33 cellular contexts compared by ENCODE assay signal in genomic region chr14:105871590-105871989, GRCh38.
"Had no signal": no experiment of that assay in that cellular context is flagged by ENCODE, and none has a peak within 500 bp of the region (broad histone marks: within the 10 kb centered on the region; RNA-seq: fewer than 3 reads in every experiment).

No MANE protein-coding gene starts in this region.

- H3K4me3 ChIP-seq: adrenal gland, body of pancreas, breast epithelium had no signal

- ATAC-seq: activated CD8-positive, alpha-beta T cell treated with anti-CD3 and anti-CD28 coated beads for 36 hours; activated naive CD4-positive, alpha-beta T cell treated with anti-CD3 and anti-CD28 coated beads, Interleukin-2, amount 50 U/mL, for 72 hours; activated T-cell treated with anti-CD3 and anti-CD28 coated beads, Interleukin-2, amount 50 U/mL, for 4 hours; activated T-cell treated with anti-CD3 and anti-CD28 coated beads, Interleukin-2, amount 50 U/mL, for 72 hours; activated T-helper 17 cell treated with anti-CD3 and anti-CD28 coated beads, Interleukin-2, amount 50 U/mL, for 72 hours; body of pancreas had no signal

- H3K36me3 ChIP-seq: adrenal gland, brain microvascular endothelial cell, breast epithelium had no signal

- H3K9me3 ChIP-seq: adrenal gland, body of pancreas had no signal

- H3K27ac ChIP-seq: adrenal gland, body of pancreas, brain microvascular endothelial cell, breast epithelium, VCaP had no signal

- FAIRE-seq: astrocyte, TTC549 had no signal

- DNase-seq: activated B cell treated with CpG ODN at 0.5 μM for 24 hours; activated CD4-positive, alpha-beta memory T cell treated with anti-CD3 and anti-CD28 coated beads for 36 hours; activated CD4-positive, alpha-beta T cell treated with anti-CD3 and anti-CD28 coated beads for 4 hours; activated CD4-positive, alpha-beta T cell treated with anti-CD3 and anti-CD28 coated beads, Interleukin-2, amount 10 ng/mL, durations not matched to agents 24 days and 14 days; activated CD4-positive, alpha-beta T cell treated with anti-CD3 and anti-CD28 coated beads, Interleukin-2, amount 50 U/mL, for 1 hour; activated CD4-positive, alpha-beta T cell treated with anti-CD3 and anti-CD28 coated beads, Interleukin-2, amount 50 U/mL, for 4 hours; activated CD4-positive, CD25-positive, alpha-beta regulatory T cell treated with anti-CD3 and anti-CD28 coated beads, Interleukin-2, amount 50 U/mL, for 72 hours; activated CD8-positive, alpha-beta memory T cell treated with anti-CD3 and anti-CD28 coated beads, Interleukin-2, amount 50 U/mL, for 4 hours; activated CD8-positive, alpha-beta T cell treated with anti-CD3 and anti-CD28 coated beads for 36 hours; activated effector memory CD4-positive, alpha-beta T cell treated with anti-CD3 and anti-CD28 coated beads, Interleukin-2, amount 50 U/mL, for 16 hours; activated gamma-delta T cell treated with Interleukin-2 at 50 U/mL for 16 hours; activated naive CD4-positive, alpha-beta T cell; activated naive CD4-positive, alpha-beta T cell treated with anti-CD3 and anti-CD28 coated beads for 36 hours; activated naive CD4-positive, alpha-beta T cell treated with anti-CD3 and anti-CD28 coated beads, Interleukin-2, amount 50 U/mL, for 16 hours; activated naive CD8-positive, alpha-beta T cell treated with anti-CD3 and anti-CD28 coated beads for 36 hours; activated T-cell treated with anti-CD3 and anti-CD28 coated beads for 4 hours; activated T-cell treated with anti-CD3 and anti-CD28 coated beads, Interleukin-2, amount 50 U/mL, for 1 hour; activated T-cell treated with anti-CD3 and anti-CD28 coated beads, Interleukin-2, amount 50 U/mL, for 4 hours; activated T-cell treated with anti-CD3 and anti-CD28 coated beads, Interleukin-2, amount 50 U/mL, for 72 hours; adrenal gland; amniotic stem cell; aorta; body of pancreas; brain microvascular endothelial cell; central memory CD4-positive, alpha-beta T cell; T-helper 2 cell; T-helper 9 cell had no signal

- H3K27me3 ChIP-seq: adrenal gland, body of pancreas, brain microvascular endothelial cell, breast epithelium had no signal

- H3K4me1 ChIP-seq: adrenal gland, body of pancreas, breast epithelium had no signal
